ENCODE assay signal across 1 cellular context in the genomic region with DNA sequence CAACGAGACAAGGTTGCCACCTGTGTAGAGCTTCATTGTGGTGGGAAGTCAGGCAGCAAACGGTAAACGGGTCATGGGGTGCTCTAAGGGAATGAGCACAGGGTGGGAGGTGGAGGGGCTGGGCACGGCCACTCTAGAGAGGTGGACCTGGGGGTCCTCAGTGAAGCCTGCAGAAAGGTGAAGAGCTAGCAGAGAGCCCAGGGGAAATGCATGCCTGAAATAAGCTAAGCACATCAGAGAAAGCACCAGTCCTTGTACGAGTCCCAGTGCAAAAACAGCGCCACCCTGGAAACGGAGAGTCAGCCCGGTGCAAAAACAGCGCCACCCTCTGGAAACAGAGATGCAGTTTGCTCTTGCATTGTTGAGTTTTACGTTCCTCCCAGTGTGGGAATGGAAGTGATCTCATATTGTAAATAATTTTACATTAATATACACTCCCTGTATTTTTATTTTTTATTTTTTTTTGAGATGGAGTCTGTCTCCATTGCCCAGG.
TF ChIP-seq lines count a peak whose summit lies in the region.

No MANE protein-coding gene starts in this region.

TF ChIP-seq in HepG2, 621 proteins besides CTCF, POLR2A, EP300 and RAD21 (continued from another document and continues in another):
- TF ChIP-seq, protein P1, sequence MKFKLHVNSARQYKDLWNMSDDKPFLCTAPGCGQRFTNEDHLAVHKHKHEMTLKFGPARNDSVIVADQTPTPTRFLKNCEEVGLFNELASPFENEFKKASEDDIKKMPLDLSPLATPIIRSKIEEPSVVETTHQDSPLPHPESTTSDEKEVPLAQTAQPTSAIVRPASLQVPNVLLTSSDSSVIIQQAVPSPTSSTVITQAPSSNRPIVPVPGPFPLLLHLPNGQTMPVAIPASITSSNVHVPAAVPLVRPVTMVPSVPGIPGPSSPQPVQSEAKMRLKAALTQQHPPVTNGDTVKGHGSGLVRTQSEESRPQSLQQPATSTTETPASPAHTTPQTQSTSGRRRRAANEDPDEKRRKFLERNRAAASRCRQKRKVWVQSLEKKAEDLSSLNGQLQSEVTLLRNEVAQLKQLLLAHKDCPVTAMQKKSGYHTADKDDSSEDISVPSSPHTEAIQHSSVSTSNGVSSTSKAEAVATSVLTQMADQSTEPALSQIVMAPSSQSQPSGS (CRISPR knock-in tag; IDR thresholded peaks at IDR 0.05) = no peak
- no peak for TF ChIP-seq SALL1 (CRISPR knock-in tag; IDR thresholded peaks at IDR 0.05)
- TF ChIP-seq ZNF292 (CRISPR knock-in tag; IDR thresholded peaks at IDR 0.05; ENCODE audit: borderline replicate concordance, low read depth) = no peak
- TF ChIP-seq IKZF4 (CRISPR knock-in tag; IDR thresholded peaks at IDR 0.05; ENCODE audit: borderline replicate concordance, low read depth, not compliant biosample characterization) = no peak
- no peak for TF ChIP-seq ZNF777 (CRISPR knock-in tag; IDR thresholded peaks at IDR 0.05)
- TF ChIP-seq KAT8 (CRISPR knock-in tag; IDR thresholded peaks at IDR 0.05) = no peak
- TF ChIP-seq DMAP1 (CRISPR knock-in tag; IDR thresholded peaks at IDR 0.05) = no peak
- no peak for TF ChIP-seq SRY (CRISPR knock-in tag; IDR thresholded peaks at IDR 0.05)
- TF ChIP-seq, protein P2, sequence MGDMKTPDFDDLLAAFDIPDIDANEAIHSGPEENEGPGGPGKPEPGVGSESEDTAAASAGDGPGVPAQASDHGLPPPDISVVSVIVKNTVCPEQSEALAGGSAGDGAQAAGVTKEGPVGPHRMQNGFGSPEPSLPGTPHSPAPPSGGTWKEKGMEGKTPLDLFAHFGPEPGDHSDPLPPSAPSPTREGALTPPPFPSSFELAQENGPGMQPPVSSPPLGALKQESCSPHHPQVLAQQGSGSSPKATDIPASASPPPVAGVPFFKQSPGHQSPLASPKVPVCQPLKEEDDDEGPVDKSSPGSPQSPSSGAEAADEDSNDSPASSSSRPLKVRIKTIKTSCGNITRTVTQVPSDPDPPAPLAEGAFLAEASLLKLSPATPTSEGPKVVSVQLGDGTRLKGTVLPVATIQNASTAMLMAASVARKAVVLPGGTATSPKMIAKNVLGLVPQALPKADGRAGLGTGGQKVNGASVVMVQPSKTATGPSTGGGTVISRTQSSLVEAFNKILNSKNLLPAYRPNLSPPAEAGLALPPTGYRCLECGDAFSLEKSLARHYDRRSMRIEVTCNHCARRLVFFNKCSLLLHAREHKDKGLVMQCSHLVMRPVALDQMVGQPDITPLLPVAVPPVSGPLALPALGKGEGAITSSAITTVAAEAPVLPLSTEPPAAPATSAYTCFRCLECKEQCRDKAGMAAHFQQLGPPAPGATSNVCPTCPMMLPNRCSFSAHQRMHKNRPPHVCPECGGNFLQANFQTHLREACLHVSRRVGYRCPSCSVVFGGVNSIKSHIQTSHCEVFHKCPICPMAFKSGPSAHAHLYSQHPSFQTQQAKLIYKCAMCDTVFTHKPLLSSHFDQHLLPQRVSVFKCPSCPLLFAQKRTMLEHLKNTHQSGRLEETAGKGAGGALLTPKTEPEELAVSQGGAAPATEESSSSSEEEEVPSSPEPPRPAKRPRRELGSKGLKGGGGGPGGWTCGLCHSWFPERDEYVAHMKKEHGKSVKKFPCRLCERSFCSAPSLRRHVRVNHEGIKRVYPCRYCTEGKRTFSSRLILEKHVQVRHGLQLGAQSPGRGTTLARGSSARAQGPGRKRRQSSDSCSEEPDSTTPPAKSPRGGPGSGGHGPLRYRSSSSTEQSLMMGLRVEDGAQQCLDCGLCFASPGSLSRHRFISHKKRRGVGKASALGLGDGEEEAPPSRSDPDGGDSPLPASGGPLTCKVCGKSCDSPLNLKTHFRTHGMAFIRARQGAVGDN (CRISPR knock-in tag; IDR thresholded peaks at IDR 0.05) = peak; percentile 29; the same call in 1 of the 2 replicates
- TF ChIP-seq CCDC6 (CRISPR knock-in tag; IDR thresholded peaks at IDR 0.05) = no peak
- TF ChIP-seq, protein P3, sequence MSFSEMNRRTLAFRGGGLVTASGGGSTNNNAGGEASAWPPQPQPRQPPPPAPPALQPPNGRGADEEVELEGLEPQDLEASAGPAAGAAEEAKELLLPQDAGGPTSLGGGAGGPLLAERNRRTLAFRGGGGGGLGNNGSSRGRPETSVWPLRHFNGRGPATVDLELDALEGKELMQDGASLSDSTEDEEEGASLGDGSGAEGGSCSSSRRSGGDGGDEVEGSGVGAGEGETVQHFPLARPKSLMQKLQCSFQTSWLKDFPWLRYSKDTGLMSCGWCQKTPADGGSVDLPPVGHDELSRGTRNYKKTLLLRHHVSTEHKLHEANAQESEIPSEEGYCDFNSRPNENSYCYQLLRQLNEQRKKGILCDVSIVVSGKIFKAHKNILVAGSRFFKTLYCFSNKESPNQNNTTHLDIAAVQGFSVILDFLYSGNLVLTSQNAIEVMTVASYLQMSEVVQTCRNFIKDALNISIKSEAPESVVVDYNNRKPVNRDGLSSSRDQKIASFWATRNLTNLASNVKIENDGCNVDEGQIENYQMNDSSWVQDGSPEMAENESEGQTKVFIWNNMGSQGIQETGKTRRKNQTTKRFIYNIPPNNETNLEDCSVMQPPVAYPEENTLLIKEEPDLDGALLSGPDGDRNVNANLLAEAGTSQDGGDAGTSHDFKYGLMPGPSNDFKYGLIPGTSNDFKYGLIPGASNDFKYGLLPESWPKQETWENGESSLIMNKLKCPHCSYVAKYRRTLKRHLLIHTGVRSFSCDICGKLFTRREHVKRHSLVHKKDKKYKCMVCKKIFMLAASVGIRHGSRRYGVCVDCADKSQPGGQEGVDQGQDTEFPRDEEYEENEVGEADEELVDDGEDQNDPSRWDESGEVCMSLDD (CRISPR knock-in tag; IDR thresholded peaks at IDR 0.05; ENCODE audit: borderline replicate concordance) = no peak
- no peak for TF ChIP-seq MAFG (CRISPR knock-in tag; IDR thresholded peaks at IDR 0.05)
- TF ChIP-seq PPARG (CRISPR knock-in tag; conservative IDR thresholded peaks at IDR 0.05) = no peak
- TF ChIP-seq, protein P4, sequence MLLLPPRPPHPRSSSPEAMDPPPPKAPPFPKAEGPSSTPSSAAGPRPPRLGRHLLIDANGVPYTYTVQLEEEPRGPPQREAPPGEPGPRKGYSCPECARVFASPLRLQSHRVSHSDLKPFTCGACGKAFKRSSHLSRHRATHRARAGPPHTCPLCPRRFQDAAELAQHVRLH (CRISPR knock-in tag; IDR thresholded peaks at IDR 0.05; ENCODE audit: borderline replicate concordance, low read depth) = no peak
- no peak for TF ChIP-seq ZNF432 (CRISPR knock-in tag; IDR thresholded peaks at IDR 0.05; ENCODE audit: borderline replicate concordance)
- TF ChIP-seq SIX1 (CRISPR knock-in tag; IDR thresholded peaks at IDR 0.05; ENCODE audit: borderline replicate concordance) = no peak
- no peak for TF ChIP-seq ZFP36L2 (CRISPR knock-in tag; IDR thresholded peaks at IDR 0.05)
- TF ChIP-seq ZNF512 (CRISPR knock-in tag; IDR thresholded peaks at IDR 0.05) = no peak
- no peak for TF ChIP-seq ASH2L (IDR thresholded peaks at IDR 0.05; ENCODE audit: insufficient read length, low read depth, low read length)
- TF ChIP-seq AHR (CRISPR knock-in tag; IDR thresholded peaks at IDR 0.05) = no peak
- TF ChIP-seq CCAR2 (optimal IDR thresholded peaks at IDR 0.05; ENCODE audit: low read depth, low read length) = no peak
- TF ChIP-seq, protein P5, sequence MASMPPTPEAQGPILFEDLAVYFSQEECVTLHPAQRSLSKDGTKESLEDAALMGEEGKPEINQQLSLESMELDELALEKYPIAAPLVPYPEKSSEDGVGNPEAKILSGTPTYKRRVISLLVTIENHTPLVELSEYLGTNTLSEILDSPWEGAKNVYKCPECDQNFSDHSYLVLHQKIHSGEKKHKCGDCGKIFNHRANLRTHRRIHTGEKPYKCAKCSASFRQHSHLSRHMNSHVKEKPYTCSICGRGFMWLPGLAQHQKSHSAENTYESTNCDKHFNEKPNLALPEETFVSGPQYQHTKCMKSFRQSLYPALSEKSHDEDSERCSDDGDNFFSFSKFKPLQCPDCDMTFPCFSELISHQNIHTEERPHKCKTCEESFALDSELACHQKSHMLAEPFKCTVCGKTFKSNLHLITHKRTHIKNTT (CRISPR knock-in tag; IDR thresholded peaks at IDR 0.05) = no peak
- TF ChIP-seq SAFB2 (CRISPR knock-in tag; IDR thresholded peaks at IDR 0.05; ENCODE audit: borderline replicate concordance, low read depth) = no peak
- no peak for TF ChIP-seq KLF12 (CRISPR knock-in tag; IDR thresholded peaks at IDR 0.05; ENCODE audit: borderline replicate concordance)
- TF ChIP-seq, protein P6, sequence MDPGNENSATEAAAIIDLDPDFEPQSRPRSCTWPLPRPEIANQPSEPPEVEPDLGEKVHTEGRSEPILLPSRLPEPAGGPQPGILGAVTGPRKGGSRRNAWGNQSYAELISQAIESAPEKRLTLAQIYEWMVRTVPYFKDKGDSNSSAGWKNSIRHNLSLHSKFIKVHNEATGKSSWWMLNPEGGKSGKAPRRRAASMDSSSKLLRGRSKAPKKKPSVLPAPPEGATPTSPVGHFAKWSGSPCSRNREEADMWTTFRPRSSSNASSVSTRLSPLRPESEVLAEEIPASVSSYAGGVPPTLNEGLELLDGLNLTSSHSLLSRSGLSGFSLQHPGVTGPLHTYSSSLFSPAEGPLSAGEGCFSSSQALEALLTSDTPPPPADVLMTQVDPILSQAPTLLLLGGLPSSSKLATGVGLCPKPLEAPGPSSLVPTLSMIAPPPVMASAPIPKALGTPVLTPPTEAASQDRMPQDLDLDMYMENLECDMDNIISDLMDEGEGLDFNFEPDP (CRISPR knock-in tag; conservative IDR thresholded peaks at IDR 0.05) = no peak
- TF ChIP-seq MED8 (CRISPR knock-in tag; IDR thresholded peaks at IDR 0.05; ENCODE audit: insufficient replicate concordance) = no peak
- TF ChIP-seq ZFYVE20 (CRISPR knock-in tag; IDR thresholded peaks at IDR 0.05; ENCODE audit: borderline replicate concordance, low read depth) = no peak
- TF ChIP-seq ZNF256 (CRISPR knock-in tag; conservative IDR thresholded peaks at IDR 0.05) = no peak
- TF ChIP-seq ZNF776 (CRISPR knock-in tag; IDR thresholded peaks at IDR 0.05) = no peak
- TF ChIP-seq GPN1 (CRISPR knock-in tag; IDR thresholded peaks at IDR 0.05; ENCODE audit: borderline replicate concordance) = no peak
- no peak for TF ChIP-seq ZNF430 (CRISPR knock-in tag; IDR thresholded peaks at IDR 0.05)
- TF ChIP-seq, protein P7, sequence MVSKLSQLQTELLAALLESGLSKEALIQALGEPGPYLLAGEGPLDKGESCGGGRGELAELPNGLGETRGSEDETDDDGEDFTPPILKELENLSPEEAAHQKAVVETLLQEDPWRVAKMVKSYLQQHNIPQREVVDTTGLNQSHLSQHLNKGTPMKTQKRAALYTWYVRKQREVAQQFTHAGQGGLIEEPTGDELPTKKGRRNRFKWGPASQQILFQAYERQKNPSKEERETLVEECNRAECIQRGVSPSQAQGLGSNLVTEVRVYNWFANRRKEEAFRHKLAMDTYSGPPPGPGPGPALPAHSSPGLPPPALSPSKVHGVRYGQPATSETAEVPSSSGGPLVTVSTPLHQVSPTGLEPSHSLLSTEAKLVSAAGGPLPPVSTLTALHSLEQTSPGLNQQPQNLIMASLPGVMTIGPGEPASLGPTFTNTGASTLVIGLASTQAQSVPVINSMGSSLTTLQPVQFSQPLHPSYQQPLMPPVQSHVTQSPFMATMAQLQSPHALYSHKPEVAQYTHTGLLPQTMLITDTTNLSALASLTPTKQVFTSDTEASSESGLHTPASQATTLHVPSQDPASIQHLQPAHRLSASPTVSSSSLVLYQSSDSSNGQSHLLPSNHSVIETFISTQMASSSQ (IDR thresholded peaks at IDR 0.05; ENCODE audit: low read depth) = no peak
- TF ChIP-seq, protein P7 (CRISPR knock-in tag; IDR thresholded peaks at IDR 0.05; ENCODE audit: borderline replicate concordance) = no peak
- TF ChIP-seq TERF1 (CRISPR knock-in tag; IDR thresholded peaks at IDR 0.05) = no peak
- TF ChIP-seq CSRNP1 (CRISPR knock-in tag; IDR thresholded peaks at IDR 0.05) = no peak
- TF ChIP-seq FIP1L1 (IDR thresholded peaks at IDR 0.05; ENCODE audit: borderline replicate concordance, insufficient read depth, low read depth, low read length) = no peak
- TF ChIP-seq SMAD1 (CRISPR knock-in tag; IDR thresholded peaks at IDR 0.05; ENCODE audit: borderline replicate concordance, low read depth) = no peak
- TF ChIP-seq NPAS2 (CRISPR knock-in tag; IDR thresholded peaks at IDR 0.05; ENCODE audit: borderline replicate concordance) = no peak
